In the genomic region with DNA sequence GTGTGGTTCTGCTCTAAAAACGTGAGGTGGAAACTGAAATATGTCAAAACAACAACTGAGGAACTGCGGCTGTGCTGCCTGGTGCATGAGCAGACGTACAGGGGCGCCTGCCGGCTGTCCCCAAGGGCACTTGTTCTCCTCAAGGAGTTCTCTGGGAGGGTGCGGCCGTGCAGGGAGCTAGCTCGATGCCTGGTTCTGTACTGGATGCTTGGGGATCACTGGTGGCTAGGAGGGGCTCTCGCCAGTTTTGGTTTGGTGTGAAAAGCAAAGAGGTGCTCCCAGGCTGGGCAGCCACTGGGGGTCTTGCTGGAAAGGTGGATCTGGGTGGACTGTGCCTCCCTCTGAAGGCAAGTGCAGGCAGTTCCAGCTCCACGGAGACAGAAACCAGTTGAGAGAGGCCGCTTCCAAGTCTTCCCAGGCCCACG, we compare ENCODE assay signal across 14 cellular contexts. TPM values are rescaled to one million over a fixed set of nuclear protein-coding genes. Genes with fewer than 3 reads are reported as not detected.
A peak's percentile ranks its signal among the peaks of the same experiment; 100 is the strongest.
DNase-seq lines count a peak whose midpoint lies in the region; ATAC-seq and TF ChIP-seq lines count a peak whose summit lies in the region.
"Had no signal": no experiment of that assay in that cellular context is flagged by ENCODE, and none has a peak within 500 bp of the region (broad histone marks: within the 10 kb centered on the region; RNA-seq: fewer than 3 reads in every experiment).

No MANE protein-coding gene starts in this region.

- TF ChIP-seq CTCF in esophagus muscularis mucosa (IDR thresholded peaks at IDR 0.05) (no peak), tibial nerve (IDR thresholded peaks at IDR 0.05) (no peak)

- TF ChIP-seq POLR2A in esophagus muscularis mucosa (IDR thresholded peaks at IDR 0.05; ENCODE audit: low read depth) (no peak), tibial nerve (IDR thresholded peaks at IDR 0.05) (no peak)

- intact Hi-C loops in esophagus muscularis mucosa (cut with DNase I), result no loop called here
- intact Hi-C loops in activated T-helper 1 cell treated with anti-CD3 and anti-CD28 coated beads, Interleukin-12 subunit alpha, Interleukin-12 subunit beta, Interleukin-2, Interleukin-4 antibody, amounts not matched to agents 30 ng/mL and 10 ng/mL and 1 ng/mL, durations not matched to agents 14 hours and 24 hours and 36 hours (cut with micrococcal nuclease), result no loop called here

- H3K4me1 ChIP-seq in BLaER1 treated with 17β-estradiol and CSF1 and Interleukin-3, amounts not matched to agents 10 nM and 100 nM, result peaks cover 56 to 84% (median 79%) of the 10 kb centered on the region in 10 experiments
- H3K4me1 ChIP-seq in HUES64 (ENCODE audit: insufficient read depth, low read length) (peaks cover 13% of the 10 kb centered on the region; the same call in 1 of the 2 replicates), esophagus muscularis mucosa (peaks cover 16 to 72% (median 57%) of the 10 kb centered on the region in 4 donors), mesodermal cell (ENCODE audit: control insufficient read depth, insufficient read depth, low read length, poor library complexity, severe bottlenecking) (peaks cover 22% of the 10 kb centered on the region), tibial nerve (peaks cover 0 to 25% (median 4%) of the 10 kb centered on the region in 4 donors)

- H3K4me3 ChIP-seq in BLaER1 treated with 17β-estradiol and CSF1 and Interleukin-3, amounts not matched to agents 10 nM and 100 nM, result peak overlapping the region in 1 of 10 experiments; percentile 20; a peak in 1 of 20 replicates
- no peak overlapping the region for H3K4me3 ChIP-seq in HUES64 (ENCODE audit: low read length)
- no peak overlapping the region for H3K4me3 ChIP-seq in esophagus muscularis mucosa
- H3K4me3 ChIP-seq in mesodermal cell (ENCODE audit: extremely low read depth, insufficient read depth, low read length, poor library complexity, severe bottlenecking), result no peak overlapping the region
- H3K4me3 ChIP-seq in tibial nerve, result no peak overlapping the region

- H3K9me3 Mint-ChIP-seq in natural killer cell treated with Interleukin-12 subunit alpha and Interleukin-12 subunit beta and Interleukin-15 and Interleukin-18, amount 100 ng/mL, for 72 hours, result no peaks in the 10 kb centered on the region
- H3K9me3 Mint-ChIP-seq in activated T-helper 1 cell treated with anti-CD3 and anti-CD28 coated beads, Interleukin-12 subunit alpha, Interleukin-12 subunit beta, Interleukin-2, Interleukin-4 antibody, amounts not matched to agents 30 ng/mL and 10 ng/mL and 1 ng/mL, durations not matched to agents 14 hours and 24 hours and 36 hours, result no peaks in the 10 kb centered on the region

- peaks cover 18 to 69% (median 40%) of the 10 kb centered on the region in 11 experiments; a peak in 20 of 22 replicates for H4K20me1 ChIP-seq in BLaER1 treated with 17β-estradiol and CSF1 and Interleukin-3, amounts not matched to agents 10 nM and 100 nM

- peaks cover 23 to 64% (median 40%) of the 10 kb centered on the region in 11 experiments; a peak in 20 of 22 replicates for H3K36me3 ChIP-seq in BLaER1 treated with 17β-estradiol and CSF1 and Interleukin-3, amounts not matched to agents 10 nM and 100 nM
- H3K36me3 ChIP-seq in HUES64 (ENCODE audit: insufficient read depth, low read length), result peaks cover 29% of the 10 kb centered on the region
- H3K36me3 ChIP-seq in esophagus muscularis mucosa, result peaks cover 42 to 60% (median 49%) of the 10 kb centered on the region in 4 donors
- H3K36me3 ChIP-seq in mesodermal cell (ENCODE audit: control insufficient read depth, insufficient read depth, low read length), result peaks cover 49% of the 10 kb centered on the region
- H3K36me3 ChIP-seq in tibial nerve, result peaks cover 0 to 58% (median 25%) of the 10 kb centered on the region in 3 donors

- H3K27ac ChIP-seq in BLaER1 treated with 17β-estradiol and CSF1 and Interleukin-3, amounts not matched to agents 10 nM and 100 nM, result peak overlapping the region in 3 of 11 experiments; percentile 5 to 48 (median 26); a peak in 3 of 22 replicates
- peak overlapping the region; percentile 14; the same call in 1 of the 2 replicates for H3K27ac ChIP-seq in HUES64 (ENCODE audit: low read depth, low read length)
- peak overlapping the region in 3 of 4 donors; percentile 48 to 71 (median 52) for H3K27ac ChIP-seq in esophagus muscularis mucosa (replicated peaks in 1 of 4)
- H3K27ac ChIP-seq in mesodermal cell (ENCODE audit: low read depth, low read length, severe bottlenecking), result peak overlapping the region; percentile 45
- no peak overlapping the region for H3K27ac ChIP-seq in tibial nerve
- H3K27ac ChIP-seq: HL-60 had no signal

- no peaks in the 10 kb centered on the region for H3K9me3 ChIP-seq in BLaER1 treated with 17β-estradiol and CSF1 and Interleukin-3, amounts not matched to agents 10 nM and 100 nM (replicated peaks in 1 of 11)
- H3K9me3 ChIP-seq in HUES64 (ENCODE audit: insufficient read depth, low read depth, low read length) (no peaks in the 10 kb centered on the region), esophagus muscularis mucosa (no peaks in the 10 kb centered on the region), mesodermal cell (ENCODE audit: control insufficient read depth, low read length) (no peaks in the 10 kb centered on the region), tibial nerve (no peaks in the 10 kb centered on the region)

- DNase-seq in esophagus muscularis mucosa (ENCODE audit: extremely low spot score) (no peak), tibial nerve (ENCODE audit: low spot score in 2 of 2) (no peak)
- DNase-seq in natural killer cell treated with Interleukin-12 subunit alpha and Interleukin-12 subunit beta and Interleukin-15 and Interleukin-18, amount 100 ng/mL, for 72 hours (ENCODE audit: low spot score), result no peak
- no peak for DNase-seq in stimulated activated CD4-positive, alpha-beta T cell treated with anti-CD3 and anti-CD28 coated beads, Interleukin-4, amount 100 ng/mL, for 4 hours
- no peak for DNase-seq in activated T-helper 1 cell treated with anti-CD3 and anti-CD28 coated beads, Interleukin-12 subunit alpha, Interleukin-12 subunit beta, Interleukin-2, Interleukin-4 antibody, amounts not matched to agents 30 ng/mL and 10 ng/mL and 1 ng/mL, durations not matched to agents 14 hours and 24 hours and 36 hours (ENCODE audit: low spot score)
- DNase-seq: COR-L47, DMS153, MV-4-11, NCI-H1930, NCI-H510A had no signal

- ATAC-seq in natural killer cell treated with Interleukin-12 subunit alpha and Interleukin-12 subunit beta and Interleukin-15 and Interleukin-18, amount 100 ng/mL, for 72 hours, result no peak

- TF ChIP-seq EP300 in esophagus muscularis mucosa (IDR thresholded peaks at IDR 0.05) (no peak), tibial nerve (IDR thresholded peaks at IDR 0.05) (no peak)

- H3K9ac ChIP-seq in BLaER1 treated with 17β-estradiol and CSF1 and Interleukin-3, amounts not matched to agents 10 nM and 100 nM, result peak overlapping the region in 8 of 11 experiments; percentile 21 to 54 (median 44); a peak in 13 of 22 replicates
- H3K9ac ChIP-seq in HUES64 (ENCODE audit: low read depth, low read length), result no peak overlapping the region

- H3K4me3 Mint-ChIP-seq in natural killer cell treated with Interleukin-12 subunit alpha and Interleukin-12 subunit beta and Interleukin-15 and Interleukin-18, amount 100 ng/mL, for 72 hours, result no peak overlapping the region
- no peak overlapping the region for H3K4me3 Mint-ChIP-seq in activated T-helper 1 cell treated with anti-CD3 and anti-CD28 coated beads, Interleukin-12 subunit alpha, Interleukin-12 subunit beta, Interleukin-2, Interleukin-4 antibody, amounts not matched to agents 30 ng/mL and 10 ng/mL and 1 ng/mL, durations not matched to agents 14 hours and 24 hours and 36 hours

- H3K36me3 Mint-ChIP-seq in natural killer cell treated with Interleukin-12 subunit alpha and Interleukin-12 subunit beta and Interleukin-15 and Interleukin-18, amount 100 ng/mL, for 72 hours, result no peaks in the 10 kb centered on the region
- peaks cover 15% of the 10 kb centered on the region for H3K36me3 Mint-ChIP-seq in activated T-helper 1 cell treated with anti-CD3 and anti-CD28 coated beads, Interleukin-12 subunit alpha, Interleukin-12 subunit beta, Interleukin-2, Interleukin-4 antibody, amounts not matched to agents 30 ng/mL and 10 ng/mL and 1 ng/mL, durations not matched to agents 14 hours and 24 hours and 36 hours (ENCODE audit: low read depth)

- H3K27ac Mint-ChIP-seq in natural killer cell treated with Interleukin-12 subunit alpha and Interleukin-12 subunit beta and Interleukin-15 and Interleukin-18, amount 100 ng/mL, for 72 hours, result no peak overlapping the region
- H3K27ac Mint-ChIP-seq in activated T-helper 1 cell treated with anti-CD3 and anti-CD28 coated beads, Interleukin-12 subunit alpha, Interleukin-12 subunit beta, Interleukin-2, Interleukin-4 antibody, amounts not matched to agents 30 ng/mL and 10 ng/mL and 1 ng/mL, durations not matched to agents 14 hours and 24 hours and 36 hours, result no peak overlapping the region

- peaks cover 0 to 2% of the 10 kb centered on the region in 2 donors for H3K4me1 Mint-ChIP-seq in natural killer cell treated with Interleukin-12 subunit alpha and Interleukin-12 subunit beta and Interleukin-15 and Interleukin-18, amount 100 ng/mL, for 72 hours (ENCODE audit: low read depth in 2 of 2)
- no peaks in the 10 kb centered on the region for H3K4me1 Mint-ChIP-seq in activated T-helper 1 cell treated with anti-CD3 and anti-CD28 coated beads, Interleukin-12 subunit alpha, Interleukin-12 subunit beta, Interleukin-2, Interleukin-4 antibody, amounts not matched to agents 30 ng/mL and 10 ng/mL and 1 ng/mL, durations not matched to agents 14 hours and 24 hours and 36 hours (ENCODE audit: low read depth)

- H3K27me3 Mint-ChIP-seq in natural killer cell treated with Interleukin-12 subunit alpha and Interleukin-12 subunit beta and Interleukin-15 and Interleukin-18, amount 100 ng/mL, for 72 hours, result no peaks in the 10 kb centered on the region
- no peaks in the 10 kb centered on the region for H3K27me3 Mint-ChIP-seq in activated T-helper 1 cell treated with anti-CD3 and anti-CD28 coated beads, Interleukin-12 subunit alpha, Interleukin-12 subunit beta, Interleukin-2, Interleukin-4 antibody, amounts not matched to agents 30 ng/mL and 10 ng/mL and 1 ng/mL, durations not matched to agents 14 hours and 24 hours and 36 hours (ENCODE audit: insufficient read depth)

- peak overlapping the region; percentile 51 to 98 (median 85); a peak in 21 of 22 replicates for H3K4me2 ChIP-seq in BLaER1 treated with 17β-estradiol and CSF1 and Interleukin-3, amounts not matched to agents 10 nM and 100 nM

- H3K27me3 ChIP-seq in BLaER1 treated with 17β-estradiol and CSF1 and Interleukin-3, amounts not matched to agents 10 nM and 100 nM, result no peaks in the 10 kb centered on the region; a peak in 1 of 22 replicates
- 0 out of 2 replicates have a peak, but pooled peaks cover 2% of the 10 kb centered on the region for H3K27me3 ChIP-seq in HUES64 (ENCODE audit: insufficient read depth, low read length)
- H3K27me3 ChIP-seq in esophagus muscularis mucosa, result no peaks in the 10 kb centered on the region
- no peaks in the 10 kb centered on the region for H3K27me3 ChIP-seq in tibial nerve

- WGBS in HUES64, result 92% methylated on average over 12 of the region's 12 CpGs
- 76% methylated on average over 8 of the region's 12 CpGs for WGBS in esophagus muscularis mucosa
- WGBS in mesodermal cell (ENCODE audit: insufficient coverage in 2 of 2), 2 experiments, result 94 to 95% methylated on average over 9 to 10 of the region's 12 CpGs
- 82 to 83% methylated on average over 10 to 12 of the region's 12 CpGs for WGBS in tibial nerve, 2 donors

RNA-seq across cellular contexts. Expression of a gene that starts 41.9 kb away (rescaled TPM):
- polyA plus RNA-seq in HUES64 (2013, experiment 1 of 2), result 7.0 TPM
- 6.7 TPM for polyA plus RNA-seq in HUES64 (2013, experiment 2 of 2)
- total RNA-seq in esophagus muscularis mucosa, result 10 to 100 TPM; 17.9 to 35.4 (median 24.8) TPM
- polyA plus RNA-seq in mesodermal cell (2013, experiment 1 of 2), result 9.1 TPM
- 4.9 TPM for polyA plus RNA-seq in mesodermal cell (2013, experiment 2 of 2)
- 100 to 1,000 TPM; 125 to 234 TPM for total RNA-seq in natural killer cell treated with Interleukin-12 subunit alpha and Interleukin-12 subunit beta and Interleukin-15 and Interleukin-18, amount 100 ng/mL, for 72 hours
- total RNA-seq in tibial nerve, result 10 to 100 TPM in 2 of 4 donors, 1 to 10 TPM in 2; 5.9 to 12.9 (median 9.1) TPM
- 107 and 111 TPM in 2 replicates for total RNA-seq in activated T-helper 1 cell treated with anti-CD3 and anti-CD28 coated beads, Interleukin-12 subunit alpha, Interleukin-12 subunit beta, Interleukin-2, Interleukin-4 antibody, amounts not matched to agents 30 ng/mL and 10 ng/mL and 1 ng/mL, durations not matched to agents 14 hours and 24 hours and 36 hours

Comparison
In these comparisons a context has a peak if more than half of its experiments do, and no peak if none do; other contexts are left out.
1. H3K27ac ChIP-seq: peak in HUES64 (single experiment), esophagus muscularis mucosa (3 of 4) and mesodermal cell (single experiment); none in tibial nerve (0 of 4).